In genomic region chr22:19120829-19121630, GRCh38 we compare ENCODE assay signal across 9 cellular contexts. TPM values are rescaled to one million over a fixed set of nuclear protein-coding genes. Genes with fewer than 3 reads are reported as not detected.
A peak's percentile ranks its signal among the peaks of the same experiment; 100 is the strongest.
DNase-seq lines count a peak whose midpoint lies in the region; TF ChIP-seq lines count a peak whose summit lies in the region.
"Had no signal": no experiment of that assay in that cellular context is flagged by ENCODE, and none has a peak within 500 bp of the region (broad histone marks: within the 10 kb centered on the region; RNA-seq: fewer than 3 reads in every experiment).

No MANE protein-coding gene starts in this region.

- peak overlapping the region; percentile 87 for H3K4me3 ChIP-seq in Karpas-422 (ENCODE audit: low read length)
- H3K4me3 ChIP-seq in astrocyte of the spinal cord (ENCODE audit: low read depth, low read length), result peak overlapping the region; percentile 81
- peak overlapping the region; percentile 95 for H3K4me3 ChIP-seq in kidney epithelial cell (ENCODE audit: low read depth, low read length)

- peaks cover 61% of the 10 kb centered on the region for H3K79me2 ChIP-seq in Karpas-422 (ENCODE audit: low read length)

- no peaks in the 10 kb centered on the region for H3K9me3 ChIP-seq in Karpas-422 (ENCODE audit: low read length)

- H3K36me3 ChIP-seq in Karpas-422 (ENCODE audit: insufficient read depth, low read length) (no peaks in the 10 kb centered on the region), kidney epithelial cell (ENCODE audit: control insufficient read depth, insufficient read depth, low read length) (peaks cover 1% of the 10 kb centered on the region)

- no peak overlapping the region for H2AFZ ChIP-seq in Karpas-422 (ENCODE audit: low read length)

- no peaks in the 10 kb centered on the region for H3K9me2 ChIP-seq in Karpas-422 (replicated peaks; ENCODE audit: insufficient read depth, low read length)

- H4K20me1 ChIP-seq in Karpas-422 (ENCODE audit: insufficient read depth, low read depth, low read length), result peaks cover 53% of the 10 kb centered on the region

- in situ Hi-C loops in astrocyte of the spinal cord (cut with HindIII; ENCODE audit: low sequenced_read_pairs), result no loop called here

- peak overlapping the region; percentile 78 for H3K27ac ChIP-seq in Karpas-422 (ENCODE audit: low read length)
- H3K27ac ChIP-seq in substantia nigra (ENCODE audit: low read depth, low read length, poor library complexity, severe bottlenecking), result peak overlapping the region; percentile 82

- H3K4me1 ChIP-seq in Karpas-422 (ENCODE audit: low read length), result peaks cover 64% of the 10 kb centered on the region

- H3K27me3 ChIP-seq in Karpas-422 (ENCODE audit: low read length) (no peaks in the 10 kb centered on the region), kidney epithelial cell (ENCODE audit: control insufficient read depth, insufficient read depth, low read length) (no peaks in the 10 kb centered on the region)

- DNase-seq in DMS 273 (lab: John Stamatoyannopoulos, UW; ENCODE audit: unreplicated experiment), result peak; percentile 15
- no peak for DNase-seq in DMS 273 treated with DMSO at 0.1 percent for 48 hours (lab: John Stamatoyannopoulos, UW)
- DNase-seq in Karpas-422, result no peak
- DNase-seq in astrocyte of the spinal cord (ENCODE audit: low read depth, low spot score), result peak; percentile 27
- no peak for DNase-seq in kidney epithelial cell (ENCODE audit: low read depth)
- DNase-seq in substantia nigra (lab: John Stamatoyannopoulos, UW), result no peak
- DNase-seq in pons (ENCODE audit: low spot score), result no peak
- DNase-seq in middle frontal gyrus (ENCODE audit: extremely low spot score, low spot score), result no peak

- H3K4me2 ChIP-seq in Karpas-422 (ENCODE audit: low read depth, low read length, poor library complexity, severe bottlenecking), result peak overlapping the region; percentile 89

- H3K9ac ChIP-seq in Karpas-422 (ENCODE audit: low read length), result peak overlapping the region; percentile 93

- no peak for TF ChIP-seq CTCF in astrocyte of the spinal cord (IDR thresholded peaks at IDR 0.05; ENCODE audit: low read depth, low read length)
- TF ChIP-seq CTCF in kidney epithelial cell (IDR thresholded peaks at IDR 0.05; ENCODE audit: insufficient read depth, low read length, poor library complexity, severe bottlenecking), result no peak

RNA-seq across cellular contexts. Expression of gene DGCR2, which starts 1.2 kb away (rescaled TPM):
- 18.6 and 31.1 TPM in 2 replicates for total RNA-seq in Karpas-422 (2014; rRNA removed; shearing (Covaris generic); ENCODE audit: low replicate concordance)
- 71.2 and 85.0 TPM in 2 replicates for total RNA-seq in kidney epithelial cell

RNA-seq across cellular contexts. Expression of gene TSSK2, which starts 10.1 kb away (rescaled TPM):
- not detected in 2 replicates for total RNA-seq in Karpas-422 (2014; rRNA removed; shearing (Covaris generic); ENCODE audit: low replicate concordance)
- not detected in 2 replicates for total RNA-seq in kidney epithelial cell
- total RNA-seq: dermis microvascular lymphatic vessel endothelial cell had no signal

RNA-seq across cellular contexts. Expression of gene ESS2, which starts 23.4 kb away (rescaled TPM):
- total RNA-seq in Karpas-422 (2014; rRNA removed; shearing (Covaris generic); ENCODE audit: low replicate concordance), result 3.5 and 7.8 TPM in 2 replicates
- total RNA-seq in kidney epithelial cell, result 19.0 and 20.4 TPM in 2 replicates

RNA-seq across cellular contexts. Expression of gene GSC2, which starts 29.1 kb away (rescaled TPM):
- not detected in 2 replicates for total RNA-seq in Karpas-422 (2014; rRNA removed; shearing (Covaris generic); ENCODE audit: low replicate concordance)
- total RNA-seq in kidney epithelial cell, result not detected in 2 replicates
- total RNA-seq: dermis microvascular lymphatic vessel endothelial cell had no signal

RNA-seq across cellular contexts. Expression of gene SLC25A1, which starts 57.5 kb away (rescaled TPM):
- total RNA-seq in Karpas-422 (2014; rRNA removed; shearing (Covaris generic); ENCODE audit: low replicate concordance), result 163 and 270 TPM in 2 replicates
- total RNA-seq in kidney epithelial cell, result 82.7 and 98.8 TPM in 2 replicates

Comparison
In these comparisons a context has a peak if more than half of its experiments do, and no peak if none do; other contexts are left out.
1. DNase-seq: peak in DMS 273 (single experiment) and astrocyte of the spinal cord (single experiment); none in DMS 273 treated with DMSO at 0.1 percent for 48 hours (single experiment), Karpas-422 (single experiment), kidney epithelial cell (single experiment), substantia nigra (0 of 49), pons (single experiment) and middle frontal gyrus (single experiment).
2. Peak in every context shown above with its lines, with median percentiles within 50 percentile points of each other: H3K4me3 ChIP-seq.